In genomic region chr6:151702851-151703629, GRCh38 we compare ENCODE assay signal across 12 cellular contexts.
A peak's percentile ranks its signal among the peaks of the same experiment; 100 is the strongest.
DNase-seq lines count a peak whose midpoint lies in the region; ATAC-seq and TF ChIP-seq lines count a peak whose summit lies in the region.
"Had no signal": no experiment of that assay in that cellular context is flagged by ENCODE, and none has a peak within 500 bp of the region (broad histone marks: within the 10 kb centered on the region; RNA-seq: fewer than 3 reads in every experiment).

No MANE protein-coding gene starts in this region.

- in situ Hi-C loops in G401 (cut with HindIII; ENCODE audit: low sequenced_read_pairs): no loop called here

- H3K27me3 ChIP-seq in foreskin keratinocyte: no peaks in the 10 kb centered on the region
- no peaks in the 10 kb centered on the region for H3K27me3 ChIP-seq in ovary

- H3K9me3 ChIP-seq in ovary: no peaks in the 10 kb centered on the region

- H3K4me1 ChIP-seq in foreskin keratinocyte (no peaks in the 10 kb centered on the region), ovary (ENCODE audit: insufficient read depth) (peaks cover 10% of the 10 kb centered on the region)

- 37 to 46% (median 38%) methylated on average over 5 of the region's 5 CpGs for WGBS in ovary, 3 donors

- DNase-seq in foreskin keratinocyte (peak in 1 of 2 donors; percentile 15), superior temporal gyrus (ENCODE audit: extremely low spot score) (no peak), ovary (no peak), G401 (ENCODE audit: low spot score) (no peak), DMS153 treated with DMSO at 0.1 percent for 48 hours (lab: John Stamatoyannopoulos, UW; ENCODE audit: unreplicated experiment) (no peak)
- DNase-seq: amygdala; HFFc6; NCI-H2107; stimulated activated CD4-positive, alpha-beta T cell treated with anti-CD3 and anti-CD28 coated beads, Interleukin-1b, Interleukin-23, amount 100 ng/mL, for 48 hours had no signal

- TF ChIP-seq CTCF in foreskin keratinocyte (conservative IDR thresholded peaks at IDR 0.05): no peak
- no peak for TF ChIP-seq CTCF in ovary (IDR thresholded peaks at IDR 0.05)

- ATAC-seq in GM18505 (IDR thresholded peaks at IDR 0.05; ENCODE audit: unreplicated experiment) (peak; percentile 61), GM21381 (IDR thresholded peaks at IDR 0.05; ENCODE audit: unreplicated experiment) (peak; percentile 56), HG03196 (IDR thresholded peaks at IDR 0.05; ENCODE audit: unreplicated experiment) (peak; percentile 73), foreskin keratinocyte (peak; percentile 40)

- no peaks in the 10 kb centered on the region for H3K36me3 ChIP-seq in ovary

- no peak for TF ChIP-seq EP300 in ovary (IDR thresholded peaks at IDR 0.05)

- H3K27ac ChIP-seq in foreskin keratinocyte (no peak overlapping the region), ovary (peak overlapping the region in 1 of 2 donors; percentile 21)

- H3K4me3 ChIP-seq in ovary: no peak overlapping the region

- TF ChIP-seq POLR2A in GM18505 (IDR thresholded peaks at IDR 0.05; ENCODE audit: borderline replicate concordance, extremely low read depth, insufficient read depth, insufficient read length) (no peak), ovary (IDR thresholded peaks at IDR 0.05) (no peak)

- intact Hi-C loops in ovary (cut with DNase I): no loop called here
